ENCODE assay signal across 24 cellular contexts in genomic region chr6:115362234-115362633, GRCh38.
DNase-seq lines count a peak whose midpoint lies in the region; ATAC-seq and TF ChIP-seq lines count a peak whose summit lies in the region.
"Had no signal": no experiment of that assay in that cellular context is flagged by ENCODE, and none has a peak within 500 bp of the region (broad histone marks: within the 10 kb centered on the region; RNA-seq: fewer than 3 reads in every experiment).

No MANE protein-coding gene starts in this region.

- H3K27me3 ChIP-seq in foreskin keratinocyte, result no peaks in the 10 kb centered on the region
- H3K27me3 ChIP-seq: BLaER1 treated with 17β-estradiol and CSF1 and Interleukin-3, amounts not matched to agents 10 nM and 100 nM; Peyer's patch; SJCRH30 had no signal

- DNase-seq in KG1 (lab: John Stamatoyannopoulos, UW) (no peak), foreskin keratinocyte (no peak)
- DNase-seq: 8988T; Caco-2; CD4-positive, alpha-beta memory T cell; DMS 273 treated with DMSO at 0.1 percent for 48 hours; DMS79 treated with DMSO at 0.1 percent for 48 hours; GOT3; KBM-7; NCI-H1105; NCI-H2029; NCI-H226; NCI-H524 treated with DMSO at 0.1 percent for 48 hours; NCI-H82; Peyer's patch; SJCRH30; T-cell had no signal

- H3K4me1 ChIP-seq in foreskin keratinocyte, result no peaks in the 10 kb centered on the region
- H3K4me1 ChIP-seq: BLaER1 treated with 17β-estradiol and CSF1 and Interleukin-3, amounts not matched to agents 10 nM and 100 nM; Caco-2; Peyer's patch; SJCRH30 had no signal

- no peak overlapping the region for H3K27ac ChIP-seq in foreskin keratinocyte
- H3K27ac ChIP-seq: BLaER1 treated with 17β-estradiol and CSF1 and Interleukin-3, amounts not matched to agents 10 nM and 100 nM; Peyer's patch; SJCRH30 had no signal

- TF ChIP-seq CTCF in foreskin keratinocyte (conservative IDR thresholded peaks at IDR 0.05), result no peak

- ATAC-seq in GM18517 (IDR thresholded peaks at IDR 0.05; ENCODE audit: unreplicated experiment), result peak; percentile 52
- peak; percentile 40 for ATAC-seq in GM19463 (IDR thresholded peaks at IDR 0.05; ENCODE audit: unreplicated experiment)
- ATAC-seq in HG03060 (IDR thresholded peaks at IDR 0.05; ENCODE audit: low read depth, unreplicated experiment), result peak; percentile 48
- peak; percentile 42 for ATAC-seq in HG03571 (IDR thresholded peaks at IDR 0.05; ENCODE audit: unreplicated experiment)
- ATAC-seq in GM21360 (IDR thresholded peaks at IDR 0.05; ENCODE audit: unreplicated experiment), result no peak
- no peak for ATAC-seq in foreskin keratinocyte
- ATAC-seq: HCT116, T-cell had no signal

Comparison
In these comparisons a context has a peak if more than half of its experiments do, and no peak if none do; other contexts are left out.
1. ATAC-seq: peak in GM18517 (single experiment), GM19463 (single experiment), HG03060 (single experiment) and HG03571 (single experiment); none in GM21360 (single experiment) and foreskin keratinocyte (single experiment).